ENCODE assay signal across 1 cellular context in genomic region chr9:112140936-112141335, GRCh38.
TF ChIP-seq lines count a peak whose summit lies in the region.

No MANE protein-coding gene starts in this region.

TF ChIP-seq in GM12878, 131 proteins besides CTCF, POLR2A, EP300 and RAD21 (continued from another document):
- no peak for TF ChIP-seq ZNF592 (IDR thresholded peaks at IDR 0.05)
